In genomic region chr15:25742008-25742407, GRCh38 we compare ENCODE assay signal across 13 cellular contexts.
"Had no signal": no experiment of that assay in that cellular context is flagged by ENCODE, and none has a peak within 500 bp of the region (broad histone marks: within the 10 kb centered on the region; RNA-seq: fewer than 3 reads in every experiment).

No MANE protein-coding gene starts in this region.

- H3K36me3 ChIP-seq: neutrophil, thyroid gland, uterus had no signal

- H3K4me3 ChIP-seq: thyroid gland, uterus had no signal

- ATAC-seq: esophagus mucosa; left ventricle myocardium superior; stimulated activated memory B cell treated with anti-CD40 and anti-IgM and Interleukin-4, amounts not matched to agents 10 μg/mL and 1 μg/mL and 100 μg/mL, for 72 hours had no signal

- DNase-seq: activated CD4-positive, alpha-beta T cell treated with anti-CD3 and anti-CD28 coated beads, Interleukin-2, amount 50 U/mL, for 1 hour; activated CD4-positive, CD25-positive, alpha-beta regulatory T cell; activated naive CD4-positive, alpha-beta T cell; activated T-cell treated with anti-CD3 and anti-CD28 coated beads for 4 hours; left ventricle myocardium superior; posterior cingulate gyrus; stimulated activated CD4-positive, alpha-beta T cell treated with anti-CD3 and anti-CD28 coated beads, Interleukin-2, amount 100 ng/mL, for 48 hours; SW 1271; thyroid gland; uterus had no signal

- H3K4me1 ChIP-seq: thyroid gland, uterus had no signal

- H3K27me3 ChIP-seq: neutrophil, thyroid gland, uterus had no signal

- H3K27ac ChIP-seq: neutrophil, thyroid gland, uterus had no signal

- H3K9me3 ChIP-seq: neutrophil, thyroid gland, uterus had no signal
